Comparison of ENCODE assay signal across 9 cellular contexts in genomic region chr7:158885624-158886023, GRCh38. TPM values are rescaled to one million over a fixed set of nuclear protein-coding genes. Genes with fewer than 3 reads are reported as not detected.
A peak's percentile ranks its signal among the peaks of the same experiment; 100 is the strongest.
DNase-seq lines count a peak whose midpoint lies in the region; ATAC-seq, FAIRE-seq and TF ChIP-seq lines count a peak whose summit lies in the region.
"Had no signal": no experiment of that assay in that cellular context is flagged by ENCODE, and none has a peak within 500 bp of the region (broad histone marks: within the 10 kb centered on the region; RNA-seq: fewer than 3 reads in every experiment).

No MANE protein-coding gene starts in this region.

- peaks cover 69% of the 10 kb centered on the region for H3K36me3 ChIP-seq in K562 (ENCODE audit: control insufficient read depth, insufficient read depth, low read length)
- H3K36me3 ChIP-seq: colonic mucosa had no signal

- no peak overlapping the region for H3K4me2 ChIP-seq in K562 (ENCODE audit: insufficient read depth, low read length)

- FAIRE-seq in K562 (lab: Jason Lieb, UNC), result peak; percentile 55

- H3K27me3 ChIP-seq in K562 (ENCODE audit: control insufficient read depth in 2 of 2, insufficient read depth in 2 of 2, low read length in 2 of 2), result no peaks in the 10 kb centered on the region
- H3K27me3 ChIP-seq: colonic mucosa had no signal

- TF ChIP-seq CTCF in NB4 (IDR thresholded peaks at IDR 0.05; ENCODE audit: low read depth, low read length), result peak; percentile 21
- peak; percentile 42 to 80 (median 50); a peak in 4 of 6 replicates for TF ChIP-seq CTCF in K562 (IDR thresholded peaks at IDR 0.05 in 2 of 3, conservative IDR thresholded peaks at IDR 0.05 in 1 of 3; ENCODE audit: insufficient read depth in 2 of 3, low read depth in 1 of 3, low read length in 3 of 3)
- peak; percentile 64 for TF ChIP-seq CTCF in neural crest cell (conservative IDR thresholded peaks at IDR 0.05)

- no peak overlapping the region for H2AFZ ChIP-seq in K562 (ENCODE audit: low read depth, low read length)

- CTCF ChIA-PET in K562 (lab: Yijun Ruan, JAX; ENCODE audit: low intra/inter-chr PET ratio), result interaction anchor here (0.5 to 1.8 kb wide), 2 partner anchors 26 to 92 kb away, joined by 5 to 8 read pairs; no protein-coding TSS in a partner anchor

- peak; percentile 29 for DNase-seq in GM03348 (ENCODE audit: low spot score)
- peak; percentile 51 for DNase-seq in NB4 (ENCODE audit: low read depth)
- DNase-seq in K562 (ENCODE audit: extremely low read depth in 1 of 4, low spot score in 3 of 4), result peak in 2 of 4 experiments; percentile 43 to 52
- DNase-seq in neural crest cell (ENCODE audit: low read depth, low spot score), result no peak
- DNase-seq in left ventricle myocardium superior, result no peak
- no peak for DNase-seq in Right ventricle myocardium inferior (ENCODE audit: missing footprints)
- no peak for DNase-seq in SHP77 (lab: John Stamatoyannopoulos, UW)
- no peak for DNase-seq in left colon
- DNase-seq: colonic mucosa had no signal

- TF ChIP-seq POLR2A in NB4 (IDR thresholded peaks at IDR 0.05; ENCODE audit: extremely low read depth, insufficient read length) (no peak), K562 (conservative IDR thresholded peaks at IDR 0.05) (no peak)

- TF ChIP-seq EP300 in K562 (IDR thresholded peaks at IDR 0.05; ENCODE audit: low read length), result no peak

- no peak overlapping the region for H3K4me3 Mint-ChIP-seq in neural crest cell

- no peaks in the 10 kb centered on the region for H3K27me3 Mint-ChIP-seq in neural crest cell (ENCODE audit: low read depth)

- peaks cover 10% of the 10 kb centered on the region for H3K4me1 Mint-ChIP-seq in neural crest cell

- H3K9me3 ChIP-seq in K562 (replicated peaks; ENCODE audit: control insufficient read depth, insufficient read depth, low read depth, low read length), result no peaks in the 10 kb centered on the region
- H3K9me3 ChIP-seq: colonic mucosa had no signal

- no peaks in the 10 kb centered on the region for H4K20me1 ChIP-seq in K562 (replicated peaks; ENCODE audit: control insufficient read depth, insufficient read depth, low read length)

- ATAC-seq in K562 (peak; percentile 77), left ventricle myocardium superior (no peak), Right ventricle myocardium inferior (no peak), left colon (no peak)

- no peaks in the 10 kb centered on the region for H3K9me1 ChIP-seq in K562 (ENCODE audit: control insufficient read depth, insufficient read depth, low read length)

- H3K4me3 ChIP-seq in NB4 (ENCODE audit: low read depth, low read length), result no peak overlapping the region
- no peak overlapping the region for H3K4me3 ChIP-seq in K562
- H3K4me3 ChIP-seq: colonic mucosa had no signal

- peak; percentile 66 to 75 for TF ChIP-seq RAD21 in K562 (CRISPR knock-in tag; conservative IDR thresholded peaks at IDR 0.05 in 1 of 2, IDR thresholded peaks at IDR 0.05 in 1 of 2)

- WGBS in K562 (ENCODE audit: insufficient coverage, low coverage, missing lambda C conversion rate), result 42% methylated on average over 2 of the region's 2 CpGs

- H3K4me1 ChIP-seq in K562 (replicated peaks in 1 of 2; ENCODE audit: control insufficient read depth in 2 of 2, insufficient read depth in 2 of 2, low read length in 2 of 2), result no peaks in the 10 kb centered on the region
- H3K4me1 ChIP-seq: colonic mucosa had no signal

- no peak overlapping the region for H3K27ac ChIP-seq in K562 (ENCODE audit: extremely low read depth, low read depth, low read length)
- H3K27ac ChIP-seq: colonic mucosa had no signal

- BruUV-seq in K562 (replicated peaks; lab: Mats Ljungman, UMichigan), result no TSS peak

- no peak overlapping the region for H3K27ac Mint-ChIP-seq in neural crest cell (ENCODE audit: unreplicated experiment)

- H3K9me3 Mint-ChIP-seq in neural crest cell, result no peaks in the 10 kb centered on the region

- no peaks in the 10 kb centered on the region for H3K79me2 ChIP-seq in K562 (ENCODE audit: control insufficient read depth, insufficient read depth, low read length)

- intact Hi-C loops in K562 (cut with micrococcal nuclease) (loop anchor here (2.0 kb wide), 1 partner anchor 91 kb away; no protein-coding TSS in a partner anchor), left ventricle myocardium superior (cut with micrococcal nuclease) (no loop called here), Right ventricle myocardium inferior (cut with DNase I) (no loop called here), left colon (cut with DNase I, micrococcal nuclease) (loop anchor here in 1 of 2 donors (10.0 kb wide), 1 partner anchor 89 kb away; no protein-coding TSS in a partner anchor)

- POLR2A ChIA-PET in K562 (lab: Yijun Ruan, JAX), result interaction anchor here (0.5 to 1.0 kb wide), 2 partner anchors 23 to 254 kb away, joined by 3 to 6 read pairs; no protein-coding TSS in a partner anchor

- in situ Hi-C loops in K562 (cut with MboI), result no loop called here

- no peak overlapping the region for H3K9ac ChIP-seq in K562 (ENCODE audit: insufficient read depth in 1 of 2, low read depth in 2 of 2, low read length in 2 of 2)

- H3K36me3 Mint-ChIP-seq in neural crest cell (ENCODE audit: low read depth), result peaks cover 18% of the 10 kb centered on the region

TF ChIP-seq in K562, 482 proteins besides CTCF, POLR2A, EP300 and RAD21 (continues in another document):
- TF ChIP-seq EP400 (IDR thresholded peaks at IDR 0.05) (peak; percentile 38; the same call in 1 of the 2 replicates), SMC3 (conservative IDR thresholded peaks at IDR 0.05; ENCODE audit: insufficient read depth, low read depth, low read length) (peak; percentile 58; the same call in 1 of the 2 replicates), POLR2H (tag; IDR thresholded peaks at IDR 0.05; ENCODE audit: low read depth) (peak; percentile 43; the same call in 1 of the 2 replicates)

RNA-seq across cellular contexts. Expression of gene DYNC2I1, which starts 29.3 kb away (rescaled TPM):
- 95.4 and 308 TPM in 2 replicates for total RNA-seq in K562 (2011; cell fraction: chromatin; rRNA removed; ENCODE audit: low replicate concordance)
- 44.7 and 52.6 TPM in 2 replicates for total RNA-seq in K562 (2011; cell fraction: nucleolus; rRNA removed)
- total RNA-seq in K562 (2011; cell fraction: nucleoplasm; rRNA removed), result 111 and 142 TPM in 2 replicates
- total RNA-seq in K562 (2014; rRNA removed) (24.7 and 28.3 TPM in 2 replicates), K562 (2014; rRNA removed; fragmentation: Illumina TruSeq; extraction: Trizol) (21.9 and 24.0 TPM in 2 replicates), K562 (2015; rRNA removed; fragmentation: Illumina TruSeq; extraction: Trizol) (17.7 and 20.6 TPM in 2 replicates), K562 (2021) (23.1 and 27.1 TPM in 2 replicates), neural crest cell (27.3 and 27.8 TPM in 2 replicates), left ventricle myocardium superior (32.3 TPM), Right ventricle myocardium inferior (26.6 TPM), left colon (10 to 100 TPM; 20.6 to 22.2 TPM)
- polyA plus RNA-seq in K562 (2011; rRNA removed) (33.3 and 37.9 TPM in 2 replicates), K562 (2014; fragmentation: Illumina TruSeq; extraction: Trizol) (20.3 and 36.5 TPM in 2 replicates), K562 (2014; fragmentation: Nextera tagmentation; extraction: Ambion mirVana) (1 to 10 TPM; 1.3 to 1.6 TPM), K562 (2014; rRNA removed) (39.3 and 42.5 TPM in 2 replicates)
- 44.5 and 61.9 TPM in 2 replicates for polyA plus RNA-seq in K562 (2011; cell fraction: cytosol; rRNA removed)
- 138 and 267 TPM in 2 replicates for polyA plus RNA-seq in K562 (2011; cell fraction: nucleus; rRNA removed)
- polyA plus RNA-seq in K562 (2012), result 27.1 and 46.7 TPM in 2 replicates
- polyA minus RNA-seq in K562 (2011; rRNA and poly(A)+ RNA removed), result 42.0 and 45.1 TPM in 2 replicates
- 20.7 and 21.2 TPM in 2 replicates for polyA minus RNA-seq in K562 (2011; cell fraction: cytosol; rRNA and poly(A)+ RNA removed)
- 40.8 and 41.6 TPM in 2 replicates for polyA minus RNA-seq in K562 (2011; cell fraction: nucleus; rRNA and poly(A)+ RNA removed)

RNA-seq across cellular contexts. Expression of gene ESYT2, which starts 56.3 kb away (rescaled TPM):
- total RNA-seq in K562 (2011; cell fraction: chromatin; rRNA removed; ENCODE audit: low replicate concordance), result 111 and 160 TPM in 2 replicates
- 87.6 and 91.1 TPM in 2 replicates for total RNA-seq in K562 (2011; cell fraction: nucleolus; rRNA removed)
- total RNA-seq in K562 (2011; cell fraction: nucleoplasm; rRNA removed), result 118 and 155 TPM in 2 replicates
- total RNA-seq in K562 (2014; rRNA removed) (64.7 and 68.7 TPM in 2 replicates), K562 (2014; rRNA removed; fragmentation: Illumina TruSeq; extraction: Trizol) (70.9 and 72.5 TPM in 2 replicates), K562 (2015; rRNA removed; fragmentation: Illumina TruSeq; extraction: Trizol) (63.1 and 67.1 TPM in 2 replicates), K562 (2021) (62.4 and 67.5 TPM in 2 replicates), neural crest cell (21.1 and 23.3 TPM in 2 replicates), left ventricle myocardium superior (44.3 TPM), Right ventricle myocardium inferior (42.5 TPM), left colon (10 to 100 TPM; 68.8 to 86.0 TPM)
- polyA plus RNA-seq in K562 (2011; rRNA removed) (57.5 and 86.9 TPM in 2 replicates), K562 (2014; fragmentation: Illumina TruSeq; extraction: Trizol) (55.5 and 58.2 TPM in 2 replicates), K562 (2014; fragmentation: Nextera tagmentation; extraction: Ambion mirVana) (1 to 10 TPM; 5.8 to 8.3 TPM), K562 (2014; rRNA removed) (44.0 and 45.2 TPM in 2 replicates)
- 44.1 and 45.9 TPM in 2 replicates for polyA plus RNA-seq in K562 (2011; cell fraction: cytosol; rRNA removed)
- polyA plus RNA-seq in K562 (2011; cell fraction: nucleus; rRNA removed), result 43.3 and 60.6 TPM in 2 replicates
- 47.5 and 54.2 TPM in 2 replicates for polyA plus RNA-seq in K562 (2012)
- polyA minus RNA-seq in K562 (2011; rRNA and poly(A)+ RNA removed), result 119 and 154 TPM in 2 replicates
- 70.0 and 93.0 TPM in 2 replicates for polyA minus RNA-seq in K562 (2011; cell fraction: cytosol; rRNA and poly(A)+ RNA removed)
- polyA minus RNA-seq in K562 (2011; cell fraction: nucleus; rRNA and poly(A)+ RNA removed), result 35.4 and 43.4 TPM in 2 replicates

Comparison
In these comparisons a context has a peak if more than half of its experiments do, and no peak if none do; other contexts are left out.
1. DNase-seq: peak in GM03348 (single experiment) and NB4 (single experiment); none in neural crest cell (single experiment), left ventricle myocardium superior (single experiment), Right ventricle myocardium inferior (single experiment), SHP77 (0 of 2) and left colon (0 of 2).
2. Peak in every context shown above with its lines, with median percentiles within 50 percentile points of each other: CTCF ChIP-seq.